ENCODE assay signal across 25 cellular contexts in the genomic region with DNA sequence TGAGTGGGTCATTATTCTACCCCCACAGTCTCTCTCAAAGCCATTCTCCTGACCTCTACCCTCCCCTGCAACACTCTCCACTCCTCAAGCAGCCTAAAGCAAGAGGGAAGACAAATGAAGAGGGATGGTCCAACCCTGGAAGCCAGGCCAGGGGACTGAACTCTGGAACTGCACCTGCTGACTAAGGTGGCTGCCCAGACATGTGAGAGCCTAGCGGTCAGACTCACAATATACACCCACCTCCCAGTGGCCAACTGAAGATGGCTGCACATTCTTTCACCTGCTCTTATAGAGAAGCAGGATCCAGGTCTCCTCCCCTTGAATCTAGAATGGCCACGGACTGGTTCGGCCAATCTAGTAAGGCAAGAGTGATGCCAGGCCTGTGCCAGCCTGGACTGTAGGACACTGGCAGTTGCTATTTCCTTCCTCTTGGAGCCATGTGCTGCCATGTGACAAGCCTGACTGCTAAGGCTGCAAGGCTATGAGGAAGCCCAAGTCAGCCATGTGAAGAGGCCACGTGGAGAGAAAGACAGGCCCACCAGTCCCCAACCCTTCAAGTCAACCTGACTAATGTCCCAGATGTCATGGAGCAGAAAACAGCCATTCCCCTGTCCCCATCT. TPM values are rescaled to one million over a fixed set of nuclear protein-coding genes. Genes with fewer than 3 reads are reported as not detected.
DNase-seq lines count a peak whose midpoint lies in the region; ATAC-seq, FAIRE-seq and TF ChIP-seq lines count a peak whose summit lies in the region.
"Had no signal": no experiment of that assay in that cellular context is flagged by ENCODE, and none has a peak within 500 bp of the region (broad histone marks: within the 10 kb centered on the region; RNA-seq: fewer than 3 reads in every experiment).

No MANE protein-coding gene starts in this region.

- ATAC-seq in heart left ventricle (peak in 3 of 4 donors; percentile 19 to 49 (median 34)), pancreas (peak in 3 of 4 donors; percentile 15 to 25 (median 24)), GM19035 (IDR thresholded peaks at IDR 0.05; ENCODE audit: unreplicated experiment) (no peak), omental fat pad (ENCODE audit: low FRiP score) (no peak)
- ATAC-seq: T-cell had no signal

- 66 to 87% (median 72%) methylated on average over 3 to 4 of the region's 4 CpGs for WGBS in heart left ventricle, 4 donors
- 87 to 92% methylated on average over 4 of the region's 4 CpGs for WGBS in pancreas, 2 donors

- H3K4me1 ChIP-seq in heart left ventricle = peaks cover 0 to 66% (median 24%) of the 10 kb centered on the region in 12 donors
- H3K4me1 ChIP-seq in pancreas = peaks cover 15 to 34% (median 18%) of the 10 kb centered on the region in 3 donors

- TF ChIP-seq POLR2A in heart left ventricle (IDR thresholded peaks at IDR 0.05) = no peak

- no peaks in the 10 kb centered on the region for H3K27me3 ChIP-seq in heart left ventricle
- H3K27me3 ChIP-seq in pancreas = no peaks in the 10 kb centered on the region
- H3K27me3 ChIP-seq: MG63, neutrophil, suprapubic skin had no signal

- FAIRE-seq in pancreas (lab: Jason Lieb, UNC) = no peak

- peak; percentile 41 for DNase-seq in activated effector memory CD4-positive, alpha-beta T cell treated with anti-CD3 and anti-CD28 coated beads, Interleukin-2, amount 50 U/mL, for 16 hours
- no peak for DNase-seq in activated effector memory CD4-positive, alpha-beta T cell treated with Interleukin-2 at 50 U/mL for 16 hours
- DNase-seq in heart left ventricle = peak in 4 of 5 donors; percentile 28 to 43 (median 33)
- peak in 5 of 6 donors; percentile 2 to 38 (median 22) for DNase-seq in pancreas
- no peak for DNase-seq in SIG-M5 treated with dmso at 0.1 percent for 504 hours (lab: John Stamatoyannopoulos, UW; ENCODE audit: unreplicated experiment)
- DNase-seq in NCI-H2171 (lab: John Stamatoyannopoulos, UW) = no peak
- no peak for DNase-seq in omental fat pad (ENCODE audit: low spot score)
- DNase-seq: 8988T; activated CD4-positive, alpha-beta T cell treated with anti-CD3 and anti-CD28 coated beads, Interleukin-2, amount 50 U/mL, for 48 hours; activated naive CD4-positive, alpha-beta T cell treated with anti-CD3 and anti-CD28 coated beads, Interleukin-2, amount 50 U/mL, for 16 hours; activated T-cell treated with anti-CD3 and anti-CD28 coated beads, Interleukin-2, amount 50 U/mL, for 24 hours; MG63; NCI-H1694 treated with DMSO at 0.1 percent for 48 hours; NCI-H345; RPMI8226; stimulated activated CD4-positive, alpha-beta T cell treated with anti-CD3 and anti-CD28 coated beads, Interleukin-4, amount 100 ng/mL, for 24 hours; T-cell had no signal

- H3K9me3 ChIP-seq in heart left ventricle (no peaks in the 10 kb centered on the region), pancreas (no peaks in the 10 kb centered on the region)
- H3K9me3 ChIP-seq: MG63, neutrophil, suprapubic skin had no signal

- H3K36me3 ChIP-seq in heart left ventricle (peaks cover 0 to 53% (median 33%) of the 10 kb centered on the region in 9 donors), pancreas (peaks cover 0 to 23% (median 2%) of the 10 kb centered on the region in 3 donors)
- H3K36me3 ChIP-seq: MG63 had no signal

- H3K27ac ChIP-seq in heart left ventricle (peak overlapping the region in 3 of 12 donors; percentile 11 to 71 (median 24)), pancreas (peak overlapping the region in 1 of 4 donors; percentile 39)
- H3K27ac ChIP-seq: C4-2B, coronary artery, neutrophil, suprapubic skin, VCaP had no signal

- TF ChIP-seq CTCF in heart left ventricle (IDR thresholded peaks at IDR 0.05) (no peak), pancreas (IDR thresholded peaks at IDR 0.05) (no peak), omental fat pad (IDR thresholded peaks at IDR 0.05) (no peak)

- intact Hi-C loops in heart left ventricle (cut with DNase I) (loop anchor here in 1 of 10 donors (5.0 kb wide), 1 partner anchor 36 kb away; no protein-coding TSS in a partner anchor), pancreas (cut with DNase I) (no loop called here)

- no peak overlapping the region for H3K4me3 ChIP-seq in heart left ventricle
- no peak overlapping the region for H3K4me3 ChIP-seq in pancreas
- H3K4me3 ChIP-seq: coronary artery, MG63, suprapubic skin had no signal

RNA-seq across cellular contexts. Expression of gene ACSS1, which starts 31.8 kb away (rescaled TPM):
- total RNA-seq in heart left ventricle (100 to 1,000 TPM in 5 of 9 donors, 10 to 100 TPM in 4; 57.5 to 177 (median 104) TPM), pancreas (10 to 100 TPM; 30.4 to 47.2 (median 36.0) TPM), omental fat pad (10 to 100 TPM; 15.9 to 45.4 (median 19.0) TPM)
- polyA plus RNA-seq in heart left ventricle (10 to 100 TPM; 43.5 to 78.9 TPM), pancreas (10 to 100 TPM; 34.6 to 43.7 TPM)

RNA-seq across cellular contexts. Expression of gene APMAP, which starts 33.5 kb away (rescaled TPM):
- total RNA-seq in heart left ventricle (10 to 100 TPM; 22.6 to 61.3 (median 31.9) TPM), pancreas (10 to 100 TPM; 20.8 to 39.2 (median 28.4) TPM), omental fat pad (100 to 1,000 TPM in 3 of 4 donors, 10 to 100 TPM in 1; 85.3 to 337 (median 163) TPM)
- polyA plus RNA-seq in heart left ventricle (10 to 100 TPM; 16.2 to 58.5 TPM), pancreas (10 to 100 TPM; 22.9 to 47.8 TPM)

RNA-seq across cellular contexts. Expression of gene VSX1, which starts 55.8 kb away (rescaled TPM):
- under 1 TPM in 5 of 9 donors, not detected in 4; 0.22 to 0.96 (median 0.51) TPM for total RNA-seq in heart left ventricle
- under 1 TPM in 1 of 2 donors, not detected in 1; 0.19 TPM for polyA plus RNA-seq in heart left ventricle
- under 1 TPM; 0.13 to 0.31 (median 0.23) TPM for total RNA-seq in pancreas
- under 1 TPM; 0.08 to 0.77 TPM for polyA plus RNA-seq in pancreas
- not detected for total RNA-seq in omental fat pad
- total RNA-seq: fibroblast of villous mesenchyme, mucosa of gallbladder, suprapubic skin, T-cell had no signal

Comparison
In these comparisons a context has a peak if more than half of its experiments do, and no peak if none do; other contexts are left out.
1. DNase-seq: peak in activated effector memory CD4-positive, alpha-beta T cell treated with anti-CD3 and anti-CD28 coated beads, Interleukin-2, amount 50 U/mL, for 16 hours (single experiment), heart left ventricle (4 of 5) and pancreas (5 of 6); none in activated effector memory CD4-positive, alpha-beta T cell treated with Interleukin-2 at 50 U/mL for 16 hours (single experiment), SIG-M5 treated with dmso at 0.1 percent for 504 hours (single experiment), NCI-H2171 (single experiment) and omental fat pad (single experiment).
2. ATAC-seq: peak in heart left ventricle (3 of 4) and pancreas (3 of 4); none in GM19035 (single experiment) and omental fat pad (single experiment).